ENCODE assay signal across 14 cellular contexts in the genomic region with DNA sequence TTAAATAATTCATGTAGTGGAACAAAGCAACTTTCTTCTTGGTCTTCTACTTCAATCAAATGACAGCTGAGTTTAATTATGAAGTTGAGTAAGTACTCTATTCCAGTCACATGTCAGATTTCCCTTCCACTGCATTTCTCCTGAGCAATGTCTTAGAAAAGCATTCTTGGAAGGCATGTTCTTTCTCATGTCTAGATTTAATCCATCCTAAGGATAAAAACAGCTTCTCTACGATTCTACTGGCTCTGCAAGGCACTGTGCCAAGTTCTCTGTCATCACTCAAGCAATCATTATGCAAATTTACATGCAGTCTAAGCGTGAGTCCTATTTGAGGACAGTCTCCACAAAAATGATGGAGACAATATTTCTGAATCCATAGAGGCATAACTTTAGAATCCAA.
DNase-seq lines count a peak whose midpoint lies in the region; ATAC-seq and TF ChIP-seq lines count a peak whose summit lies in the region.
"Had no signal": no experiment of that assay in that cellular context is flagged by ENCODE, and none has a peak within 500 bp of the region (broad histone marks: within the 10 kb centered on the region; RNA-seq: fewer than 3 reads in every experiment).

No MANE protein-coding gene starts in this region.

- TF ChIP-seq RAD21 in SK-N-SH (IDR thresholded peaks at IDR 0.05; ENCODE audit: low read length), result no peak

- no peaks in the 10 kb centered on the region for H3K27me3 ChIP-seq in SK-N-SH (ENCODE audit: insufficient read depth)
- H3K27me3 ChIP-seq in gastroesophageal sphincter, result no peaks in the 10 kb centered on the region
- H3K27me3 ChIP-seq: tibial artery had no signal

- no peaks in the 10 kb centered on the region; the same call in 1 of the 2 replicates for H3K36me3 Mint-ChIP-seq in WTC11

- H3K4me3 ChIP-seq in SK-N-SH (ENCODE audit: low read depth in 2 of 2, low read length in 1 of 2), result peak overlapping the region in 1 of 2 experiments; percentile 12; a peak in 1 of 4 replicates
- no peak overlapping the region for H3K4me3 ChIP-seq in gastroesophageal sphincter
- H3K4me3 ChIP-seq in skeletal muscle cell (ENCODE audit: low read depth, low read length), result peak overlapping the region; percentile 8

- peak overlapping the region; percentile 90; the same call in 1 of the 2 replicates for H2AFZ ChIP-seq in SK-N-SH (ENCODE audit: low read depth)

- DNase-seq in DMS79 treated with DMSO at 0.1 percent for 48 hours (lab: John Stamatoyannopoulos, UW) (peak; percentile 43), DMS79 (lab: John Stamatoyannopoulos, UW) (no peak), SK-N-SH (no peak), skeletal muscle cell (ENCODE audit: low read depth) (peak; percentile 79), WTC11 (ENCODE audit: low spot score) (no peak)
- DNase-seq: 8988T; activated CD4-positive, CD25-positive, alpha-beta regulatory T cell; activated gamma-delta T cell; stimulated activated CD4-positive, alpha-beta T cell treated with anti-CD3 and anti-CD28 coated beads, Interleukin-2, amount 100 ng/mL, for 48 hours; tibial artery had no signal

- no peaks in the 10 kb centered on the region for H4K20me1 ChIP-seq in SK-N-SH (ENCODE audit: insufficient read depth)

- no peak overlapping the region for H3K4me3 Mint-ChIP-seq in WTC11

- no peak overlapping the region for H3K27ac Mint-ChIP-seq in WTC11

- H3K9me2 ChIP-seq in SK-N-SH, result no peaks in the 10 kb centered on the region

- peak overlapping the region; percentile 50 for H3K9ac ChIP-seq in SK-N-SH

- TF ChIP-seq POLR2A in gastroesophageal sphincter (IDR thresholded peaks at IDR 0.05), result no peak

- H3K27ac ChIP-seq in SK-N-SH (ENCODE audit: low read depth in 2 of 2, low read length in 1 of 2) (peak overlapping the region; percentile 91 to 92), gastroesophageal sphincter (peak overlapping the region in 3 of 4 donors; percentile 54 to 74 (median 54))

- POLR2A ChIA-PET in SK-N-SH (lab: Yijun Ruan, JAX) (no interaction called here), WTC11 (lab: Charles Lee) (no interaction called here)

- 8% methylated on average over 2 of the region's 2 CpGs for WGBS in SK-N-SH (ENCODE audit: low lambda C conversion rate)
- 0 to 6% methylated on average over 1 to 2 of the region's 2 CpGs for WGBS in gastroesophageal sphincter (ENCODE audit: low coverage in 1 of 2), 2 donors

- H3K9me3 Mint-ChIP-seq in WTC11, result peaks cover 3% of the 10 kb centered on the region; the same call in 1 of the 2 replicates

- H3K27me3 Mint-ChIP-seq in WTC11 (ENCODE audit: low read depth), result no peaks in the 10 kb centered on the region

- no peaks in the 10 kb centered on the region for H3K36me3 ChIP-seq in SK-N-SH (replicated peaks in 1 of 2; ENCODE audit: control insufficient read depth in 1 of 2, insufficient read depth in 2 of 2, low read length in 1 of 2)
- H3K36me3 ChIP-seq in gastroesophageal sphincter, result no peaks in the 10 kb centered on the region
- H3K36me3 ChIP-seq: tibial artery had no signal

- ATAC-seq in gastroesophageal sphincter, result no peak
- no peak for ATAC-seq in HG03039 (IDR thresholded peaks at IDR 0.05; ENCODE audit: unreplicated experiment)
- ATAC-seq in WTC11, result no peak
- ATAC-seq in HG02610 (IDR thresholded peaks at IDR 0.05; ENCODE audit: unreplicated experiment), result no peak
- ATAC-seq: Panc1 had no signal

- H3K79me2 ChIP-seq in SK-N-SH (ENCODE audit: insufficient read depth), result no peaks in the 10 kb centered on the region

- H3F3A ChIP-seq in SK-N-SH (replicated peaks; ENCODE audit: insufficient read depth), result peaks cover 17% of the 10 kb centered on the region

- peaks cover 8 to 42% of the 10 kb centered on the region in 2 experiments; a peak in 3 of 4 replicates for H3K4me1 ChIP-seq in SK-N-SH (ENCODE audit: control insufficient read depth in 1 of 2, insufficient read depth in 2 of 2, low read depth in 1 of 2, low read length in 1 of 2)
- peaks cover 0 to 26% (median 9%) of the 10 kb centered on the region in 3 donors for H3K4me1 ChIP-seq in gastroesophageal sphincter

- H3K9me3 ChIP-seq in SK-N-SH, result no peaks in the 10 kb centered on the region
- no peaks in the 10 kb centered on the region for H3K9me3 ChIP-seq in gastroesophageal sphincter
- H3K9me3 ChIP-seq: tibial artery had no signal

- TF ChIP-seq EP300 in SK-N-SH (IDR thresholded peaks at IDR 0.05; ENCODE audit: borderline replicate concordance in 1 of 2, low read depth in 1 of 2, low read length in 1 of 2) (no peak), gastroesophageal sphincter (IDR thresholded peaks at IDR 0.05) (no peak)

- H3K4me1 Mint-ChIP-seq in WTC11, result no peaks in the 10 kb centered on the region

- CTCF ChIA-PET in SK-N-SH (lab: Yijun Ruan, JAX), result interaction anchor here (1.1 to 1.3 kb wide), 2 partner anchors 10 to 12 kb away, joined by 4 to 5 read pairs; no protein-coding TSS in a partner anchor
- CTCF ChIA-PET in WTC11 (lab: Charles Lee), result no interaction called here

- H3K4me2 ChIP-seq in SK-N-SH, result peak overlapping the region; percentile 68

- no peak for TF ChIP-seq CTCF in SK-N-SH (IDR thresholded peaks at IDR 0.05)
- no peak for TF ChIP-seq CTCF in gastroesophageal sphincter (IDR thresholded peaks at IDR 0.05)
- TF ChIP-seq CTCF in WTC11 (IDR thresholded peaks at IDR 0.05), result no peak

TF ChIP-seq in SK-N-SH, 30 proteins besides CTCF, POLR2A, EP300 and RAD21 (continues in another document):
- TF ChIP-seq, protein P1, sequence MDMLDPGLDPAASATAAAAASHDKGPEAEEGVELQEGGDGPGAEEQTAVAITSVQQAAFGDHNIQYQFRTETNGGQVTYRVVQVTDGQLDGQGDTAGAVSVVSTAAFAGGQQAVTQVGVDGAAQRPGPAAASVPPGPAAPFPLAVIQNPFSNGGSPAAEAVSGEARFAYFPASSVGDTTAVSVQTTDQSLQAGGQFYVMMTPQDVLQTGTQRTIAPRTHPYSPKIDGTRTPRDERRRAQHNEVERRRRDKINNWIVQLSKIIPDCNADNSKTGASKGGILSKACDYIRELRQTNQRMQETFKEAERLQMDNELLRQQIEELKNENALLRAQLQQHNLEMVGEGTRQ (IDR thresholded peaks at IDR 0.05; ENCODE audit: borderline replicate concordance, low read depth, low read length), result no peak
- TF ChIP-seq, protein P2, sequence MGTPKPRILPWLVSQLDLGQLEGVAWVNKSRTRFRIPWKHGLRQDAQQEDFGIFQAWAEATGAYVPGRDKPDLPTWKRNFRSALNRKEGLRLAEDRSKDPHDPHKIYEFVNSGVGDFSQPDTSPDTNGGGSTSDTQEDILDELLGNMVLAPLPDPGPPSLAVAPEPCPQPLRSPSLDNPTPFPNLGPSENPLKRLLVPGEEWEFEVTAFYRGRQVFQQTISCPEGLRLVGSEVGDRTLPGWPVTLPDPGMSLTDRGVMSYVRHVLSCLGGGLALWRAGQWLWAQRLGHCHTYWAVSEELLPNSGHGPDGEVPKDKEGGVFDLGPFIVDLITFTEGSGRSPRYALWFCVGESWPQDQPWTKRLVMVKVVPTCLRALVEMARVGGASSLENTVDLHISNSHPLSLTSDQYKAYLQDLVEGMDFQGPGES (IDR thresholded peaks at IDR 0.05; ENCODE audit: low read depth, low read length), result no peak
- peak; percentile 92 for TF ChIP-seq TCF12 (IDR thresholded peaks at IDR 0.05)
- TF ChIP-seq RXRA (IDR thresholded peaks at IDR 0.05; ENCODE audit: borderline replicate concordance, low read depth), result no peak
- no peak for TF ChIP-seq GATA2 (CRISPR knock-in tag; IDR thresholded peaks at IDR 0.05)

TF ChIP-seq in WTC11, 78 proteins besides CTCF, POLR2A, EP300 and RAD21:
- TF ChIP-seq SOX15 (CRISPR knock-in tag; IDR thresholded peaks at IDR 0.05) (no peak), ELF4 (CRISPR knock-in tag; IDR thresholded peaks at IDR 0.05; ENCODE audit: low read depth) (no peak), HMGA2 (CRISPR knock-in tag; IDR thresholded peaks at IDR 0.05) (no peak), ZNF121 (CRISPR knock-in tag; IDR thresholded peaks at IDR 0.05) (no peak), GTF2I (CRISPR knock-in tag; conservative IDR thresholded peaks at IDR 0.05) (no peak), SMAD4 (CRISPR knock-in tag; IDR thresholded peaks at IDR 0.05) (no peak)
- TF ChIP-seq, protein P3, sequence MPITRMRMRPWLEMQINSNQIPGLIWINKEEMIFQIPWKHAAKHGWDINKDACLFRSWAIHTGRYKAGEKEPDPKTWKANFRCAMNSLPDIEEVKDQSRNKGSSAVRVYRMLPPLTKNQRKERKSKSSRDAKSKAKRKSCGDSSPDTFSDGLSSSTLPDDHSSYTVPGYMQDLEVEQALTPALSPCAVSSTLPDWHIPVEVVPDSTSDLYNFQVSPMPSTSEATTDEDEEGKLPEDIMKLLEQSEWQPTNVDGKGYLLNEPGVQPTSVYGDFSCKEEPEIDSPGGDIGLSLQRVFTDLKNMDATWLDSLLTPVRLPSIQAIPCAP (CRISPR knock-in tag; IDR thresholded peaks at IDR 0.05), result no peak
- TF ChIP-seq, protein P1 (CRISPR knock-in tag; IDR thresholded peaks at IDR 0.05), result no peak

Comparison
In these comparisons a context has a peak if more than half of its experiments do, and no peak if none do; other contexts are left out.
1. DNase-seq: peak in DMS79 treated with DMSO at 0.1 percent for 48 hours (single experiment) and skeletal muscle cell (single experiment); none in DMS79 (single experiment), SK-N-SH (single experiment) and WTC11 (single experiment).